Comparison of ENCODE assay signal across 8 cellular contexts in the genomic region with DNA sequence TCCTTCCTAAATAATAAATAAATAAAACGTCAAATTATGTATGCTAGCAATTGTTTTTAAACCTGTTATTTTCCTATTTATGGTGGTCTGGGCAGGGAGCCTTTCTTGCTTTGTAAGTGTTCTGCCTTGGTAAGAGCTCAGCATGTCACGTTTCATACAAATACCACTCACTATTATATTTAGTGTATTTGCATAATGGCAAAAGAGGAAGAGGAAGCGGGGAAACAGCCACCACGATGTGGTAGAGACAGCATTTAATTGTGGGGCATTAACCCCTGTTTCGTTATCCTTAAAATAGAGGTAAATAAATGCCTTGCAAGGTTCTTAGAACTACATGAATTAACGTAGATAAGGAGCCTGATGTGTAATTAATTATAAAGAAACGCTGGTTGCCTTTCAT. TPM values are rescaled to one million over a fixed set of nuclear protein-coding genes. Genes with fewer than 3 reads are reported as not detected.
DNase-seq lines count a peak whose midpoint lies in the region; ATAC-seq and TF ChIP-seq lines count a peak whose summit lies in the region.

No MANE protein-coding gene starts in this region.

- H3K4me1 Mint-ChIP-seq in activated naive CD4-positive, alpha-beta T cell treated with anti-CD3 and anti-CD28 coated beads for 36 hours (ENCODE audit: low read depth), result peaks cover 21% of the 10 kb centered on the region
- peaks cover 25 to 31% (median 25%) of the 10 kb centered on the region in 3 donors for H3K4me1 Mint-ChIP-seq in naive B cell
- peaks cover 19% of the 10 kb centered on the region for H3K4me1 Mint-ChIP-seq in activated T-helper 17 cell treated with anti-CD3 and anti-CD28 coated beads, Interleukin-2, amount 50 U/mL, for 72 hours

- no peaks in the 10 kb centered on the region for H3K27me3 ChIP-seq in OCI-LY3 (ENCODE audit: low read depth, low read length)

- no peaks in the 10 kb centered on the region for H3K36me3 ChIP-seq in OCI-LY3 (replicated peaks; ENCODE audit: low read depth, low read length)

- ATAC-seq in HG02970 (IDR thresholded peaks at IDR 0.05; ENCODE audit: low FRiP score, unreplicated experiment), result peak; percentile 50
- ATAC-seq in naive B cell (ENCODE audit: low read depth in 2 of 2), result peak; percentile 74 to 77
- ATAC-seq in activated T-helper 17 cell treated with anti-CD3 and anti-CD28 coated beads, Interleukin-2, amount 50 U/mL, for 72 hours (replicated peaks), result no peak

- H3K27ac ChIP-seq in OCI-LY3 (ENCODE audit: low read length), result no peak overlapping the region

- intact Hi-C loops in activated naive CD4-positive, alpha-beta T cell treated with anti-CD3 and anti-CD28 coated beads for 36 hours (cut with micrococcal nuclease), result loop anchor here (1.0 kb wide), 1 partner anchor 86 kb away; no protein-coding TSS in a partner anchor

- no peaks in the 10 kb centered on the region for H3K9me3 ChIP-seq in OCI-LY3 (ENCODE audit: insufficient read depth, low read length)

- H3K4me3 Mint-ChIP-seq in activated naive CD4-positive, alpha-beta T cell treated with anti-CD3 and anti-CD28 coated beads for 36 hours, result no peak overlapping the region
- no peak overlapping the region for H3K4me3 Mint-ChIP-seq in naive B cell
- no peak overlapping the region for H3K4me3 Mint-ChIP-seq in activated T-helper 17 cell treated with anti-CD3 and anti-CD28 coated beads, Interleukin-2, amount 50 U/mL, for 72 hours

- H3K4me2 ChIP-seq in OCI-LY3 (ENCODE audit: low read length), result peak overlapping the region; percentile 99

- no peak overlapping the region for H3K27ac Mint-ChIP-seq in activated naive CD4-positive, alpha-beta T cell treated with anti-CD3 and anti-CD28 coated beads for 36 hours
- no peak overlapping the region for H3K27ac Mint-ChIP-seq in naive B cell
- no peak overlapping the region for H3K27ac Mint-ChIP-seq in activated T-helper 17 cell treated with anti-CD3 and anti-CD28 coated beads, Interleukin-2, amount 50 U/mL, for 72 hours

- H3K9me3 Mint-ChIP-seq in activated naive CD4-positive, alpha-beta T cell treated with anti-CD3 and anti-CD28 coated beads for 36 hours, result no peaks in the 10 kb centered on the region
- H3K9me3 Mint-ChIP-seq in naive B cell, result no peaks in the 10 kb centered on the region
- no peaks in the 10 kb centered on the region for H3K9me3 Mint-ChIP-seq in activated T-helper 17 cell treated with anti-CD3 and anti-CD28 coated beads, Interleukin-2, amount 50 U/mL, for 72 hours

- no peaks in the 10 kb centered on the region for H4K20me1 ChIP-seq in OCI-LY3 (ENCODE audit: insufficient read depth, low read length)

- TF ChIP-seq CTCF in OCI-LY3 (IDR thresholded peaks at IDR 0.05; ENCODE audit: low read depth, low read length), result no peak

- no peak overlapping the region for H2AFZ ChIP-seq in OCI-LY3 (ENCODE audit: low read depth, low read length)

- H3K79me2 ChIP-seq in OCI-LY3 (ENCODE audit: low read length), result peaks cover 30% of the 10 kb centered on the region

- peak; percentile 26 for DNase-seq in activated naive CD4-positive, alpha-beta T cell treated with anti-CD3 and anti-CD28 coated beads for 36 hours
- DNase-seq in activated naive CD4-positive, alpha-beta T cell treated with anti-CD3 and anti-CD28 coated beads, Interleukin-2, amount 50 U/mL, for 16 hours, result no peak
- DNase-seq in naive B cell, result peak; percentile 79
- DNase-seq in RKO (ENCODE audit: low spot score), result no peak
- DNase-seq in NCI-H187 (lab: John Stamatoyannopoulos, UW), result no peak

- peaks cover 20% of the 10 kb centered on the region for H3K4me1 ChIP-seq in OCI-LY3 (ENCODE audit: low read length)

- no peaks in the 10 kb centered on the region for H3K27me3 Mint-ChIP-seq in activated naive CD4-positive, alpha-beta T cell treated with anti-CD3 and anti-CD28 coated beads for 36 hours (ENCODE audit: low read depth)
- no peaks in the 10 kb centered on the region for H3K27me3 Mint-ChIP-seq in naive B cell
- no peaks in the 10 kb centered on the region for H3K27me3 Mint-ChIP-seq in activated T-helper 17 cell treated with anti-CD3 and anti-CD28 coated beads, Interleukin-2, amount 50 U/mL, for 72 hours

- H3K36me3 Mint-ChIP-seq in activated naive CD4-positive, alpha-beta T cell treated with anti-CD3 and anti-CD28 coated beads for 36 hours (ENCODE audit: low read depth), result peaks cover 26% of the 10 kb centered on the region
- H3K36me3 Mint-ChIP-seq in naive B cell, result peaks cover 7 to 10% of the 10 kb centered on the region in 2 donors
- peaks cover 39% of the 10 kb centered on the region for H3K36me3 Mint-ChIP-seq in activated T-helper 17 cell treated with anti-CD3 and anti-CD28 coated beads, Interleukin-2, amount 50 U/mL, for 72 hours (ENCODE audit: low read depth)

- CTCF ChIA-PET in activated naive CD4-positive, alpha-beta T cell treated with anti-CD3 and anti-CD28 coated beads for 36 hours (lab: Charles Lee), result interaction anchor here (1.4 to 1.9 kb wide), 2 partner anchors 338 to 339 kb away, joined by 3 to 4 read pairs; no protein-coding TSS in a partner anchor

- H3K4me3 ChIP-seq in OCI-LY3 (ENCODE audit: low read length), result peak overlapping the region; percentile 99

- H3K9ac ChIP-seq in OCI-LY3 (ENCODE audit: low read length), result peak overlapping the region; percentile 93

RNA-seq across cellular contexts. Expression of gene ABRACL, which starts 2.0 kb away (rescaled TPM):
- 100 to 1,000 TPM; 185 to 190 TPM for total RNA-seq in activated naive CD4-positive, alpha-beta T cell treated with anti-CD3 and anti-CD28 coated beads for 36 hours
- 10 to 100 TPM; 72.3 to 99.0 (median 87.8) TPM for polyA plus RNA-seq in naive B cell (ENCODE audit: low read depth in 6 of 6)
- total RNA-seq in activated T-helper 17 cell treated with anti-CD3 and anti-CD28 coated beads, Interleukin-2, amount 50 U/mL, for 72 hours, result 100 to 1,000 TPM in 1 of 2 donors, 10 to 100 TPM in 1; 94.3 to 186 TPM

RNA-seq across cellular contexts. Expression of gene REPS1, which starts 42.5 kb away (rescaled TPM):
- total RNA-seq in activated naive CD4-positive, alpha-beta T cell treated with anti-CD3 and anti-CD28 coated beads for 36 hours, result 10 to 100 TPM; 25.8 to 28.8 TPM
- 10 to 100 TPM; 17.5 to 28.4 (median 21.7) TPM for polyA plus RNA-seq in naive B cell (ENCODE audit: low read depth in 6 of 6)
- total RNA-seq in activated T-helper 17 cell treated with anti-CD3 and anti-CD28 coated beads, Interleukin-2, amount 50 U/mL, for 72 hours, result 10 to 100 TPM; 51.7 to 52.5 TPM

Comparison
In these comparisons a context has a peak if more than half of its experiments do, and no peak if none do; other contexts are left out.
1. DNase-seq: peak in activated naive CD4-positive, alpha-beta T cell treated with anti-CD3 and anti-CD28 coated beads for 36 hours (single experiment) and naive B cell (single experiment); none in activated naive CD4-positive, alpha-beta T cell treated with anti-CD3 and anti-CD28 coated beads, Interleukin-2, amount 50 U/mL, for 16 hours (single experiment), RKO (single experiment) and NCI-H187 (0 of 2).